1 cellular context compared by ENCODE assay signal in genomic region chr12:93302331-93303229, GRCh38.
TF ChIP-seq lines count a peak whose summit lies in the region.

No MANE protein-coding gene starts in this region.

TF ChIP-seq in K562, 482 proteins besides CTCF, POLR2A, EP300 and RAD21 (continued from another document and continues in another):
- TF ChIP-seq REST (CRISPR knock-in tag; IDR thresholded peaks at IDR 0.05; ENCODE audit: low read depth), result no peak
- TF ChIP-seq ZMIZ1 (IDR thresholded peaks at IDR 0.05; ENCODE audit: low read depth in 2 of 2, low read length in 2 of 2), result no peak
- TF ChIP-seq ZNF23 (CRISPR knock-in tag; IDR thresholded peaks at IDR 0.05), result peak; percentile 55; the same call in 1 of the 2 replicates
- TF ChIP-seq BCOR (IDR thresholded peaks at IDR 0.05), result no peak
- TF ChIP-seq ATF3 (IDR thresholded peaks at IDR 0.05), result peak; percentile 64
- TF ChIP-seq ATF3 (CRISPR knock-in tag; conservative IDR thresholded peaks at IDR 0.05), result no peak
- TF ChIP-seq ZNF668 (CRISPR knock-in tag; IDR thresholded peaks at IDR 0.05), result peak; percentile 91
- no peak for TF ChIP-seq ZNF347 (CRISPR knock-in tag; IDR thresholded peaks at IDR 0.05; ENCODE audit: low read depth)
- no peak for TF ChIP-seq ZNF274 (IDR thresholded peaks at IDR 0.05; ENCODE audit: borderline replicate concordance, low read depth, low read length)
- TF ChIP-seq TAL1 (IDR thresholded peaks at IDR 0.05), result no peak
- no peak for TF ChIP-seq ZNF707 (CRISPR knock-in tag; conservative IDR thresholded peaks at IDR 0.05)
- no peak for TF ChIP-seq SMAD3 (CRISPR knock-in tag; conservative IDR thresholded peaks at IDR 0.05)
- TF ChIP-seq SLC30A9 (CRISPR knock-in tag; IDR thresholded peaks at IDR 0.05), result no peak
- no peak for TF ChIP-seq SFPQ (IDR thresholded peaks at IDR 0.05; ENCODE audit: low read depth, low read length)
- TF ChIP-seq SNRNP70 (optimal IDR thresholded peaks at IDR 0.05; ENCODE audit: low read depth, low read length), result no peak
- TF ChIP-seq ZNF263 (CRISPR knock-in tag; IDR thresholded peaks at IDR 0.05; ENCODE audit: borderline replicate concordance), result no peak
- TF ChIP-seq LEF1 (IDR thresholded peaks at IDR 0.05), result peak; percentile 83
- no peak for TF ChIP-seq SIN3B (IDR thresholded peaks at IDR 0.05; ENCODE audit: low read depth)
- no peak for TF ChIP-seq ZNF431 (CRISPR knock-in tag; IDR thresholded peaks at IDR 0.05)
- peak; percentile 79 for TF ChIP-seq CREB3L1 (IDR thresholded peaks at IDR 0.05; ENCODE audit: borderline replicate concordance, low read depth)
- TF ChIP-seq FOXK2 (conservative IDR thresholded peaks at IDR 0.05 in 1 of 2, IDR thresholded peaks at IDR 0.05 in 1 of 2; ENCODE audit: low read depth in 2 of 2), result peak; percentile 46 to 50; a peak in 2 of 4 replicates
- TF ChIP-seq ZEB2 (IDR thresholded peaks at IDR 0.05), result no peak
- no peak for TF ChIP-seq ZFP36 (IDR thresholded peaks at IDR 0.05; ENCODE audit: low read depth, low read length, partially characterized antibody)
- TF ChIP-seq EGR1 (conservative IDR thresholded peaks at IDR 0.05), result no peak
- no peak for TF ChIP-seq CBX8 (IDR thresholded peaks at IDR 0.05; ENCODE audit: borderline replicate concordance, extremely low read depth, low read depth, low read length, poor library complexity, severe bottlenecking)
- TF ChIP-seq ZNF3 (CRISPR knock-in tag; IDR thresholded peaks at IDR 0.05), result no peak
- TF ChIP-seq MXD1 (CRISPR knock-in tag; IDR thresholded peaks at IDR 0.05; ENCODE audit: borderline replicate concordance, poor library complexity, severe bottlenecking), result peak; percentile 6
- no peak for TF ChIP-seq NONO (IDR thresholded peaks at IDR 0.05; ENCODE audit: low read depth in 2 of 2, low read length in 1 of 2)
- no peak for TF ChIP-seq TCF3 (CRISPR knock-in tag; IDR thresholded peaks at IDR 0.05)
- TF ChIP-seq WHSC1 (IDR thresholded peaks at IDR 0.05; ENCODE audit: low read length), result no peak
- 0 out of 2 replicates have a peak, but pooled peaks have one; percentile 59 for TF ChIP-seq PHTF2 (CRISPR knock-in tag; IDR thresholded peaks at IDR 0.05)
- TF ChIP-seq AFF1 (IDR thresholded peaks at IDR 0.05; ENCODE audit: low read depth in 1 of 2, partially characterized antibody in 2 of 2), result no peak
- TF ChIP-seq POLR2AphosphoS2 (IDR thresholded peaks at IDR 0.05; ENCODE audit: low read length), result no peak
- TF ChIP-seq POLR2B (IDR thresholded peaks at IDR 0.05; ENCODE audit: low read depth, partially characterized antibody), result no peak
- no peak for TF ChIP-seq MXI1 (IDR thresholded peaks at IDR 0.05; ENCODE audit: low read depth, low read length)
- TF ChIP-seq GATAD2B (IDR thresholded peaks at IDR 0.05; ENCODE audit: borderline replicate concordance), result no peak
- no peak for TF ChIP-seq PREB (CRISPR knock-in tag; IDR thresholded peaks at IDR 0.05)
- TF ChIP-seq BDP1 (IDR thresholded peaks at IDR 0.05; ENCODE audit: insufficient read depth, insufficient read length), result no peak
- no peak for TF ChIP-seq SIRT6 (IDR thresholded peaks at IDR 0.05; ENCODE audit: low read depth, low read length)
- no peak for TF ChIP-seq BRF1 (IDR thresholded peaks at IDR 0.05; ENCODE audit: borderline replicate concordance, extremely low read depth, insufficient read length)
- TF ChIP-seq RBM15 (IDR thresholded peaks at IDR 0.05; ENCODE audit: insufficient read depth, low read length), result no peak
- TF ChIP-seq SRSF3 (IDR thresholded peaks at IDR 0.05; ENCODE audit: insufficient read depth, low read length), result no peak
- no peak for TF ChIP-seq ZNF518B (CRISPR knock-in tag; IDR thresholded peaks at IDR 0.05)
